In genomic region chr12:4322789-4323188, GRCh38 we compare ENCODE assay signal across 14 cellular contexts. TPM values are rescaled to one million over a fixed set of nuclear protein-coding genes. Genes with fewer than 3 reads are reported as not detected.
DNase-seq lines count a peak whose midpoint lies in the region; ATAC-seq, FAIRE-seq and TF ChIP-seq lines count a peak whose summit lies in the region.
"Had no signal": no experiment of that assay in that cellular context is flagged by ENCODE, and none has a peak within 500 bp of the region (broad histone marks: within the 10 kb centered on the region; RNA-seq: fewer than 3 reads in every experiment).

No MANE protein-coding gene starts in this region.

- H3K36me3 Mint-ChIP-seq in activated naive CD4-positive, alpha-beta T cell treated with anti-CD3 and anti-CD28 coated beads for 36 hours (ENCODE audit: low read depth) = peaks cover 3% of the 10 kb centered on the region
- H3K36me3 Mint-ChIP-seq in stimulated activated effector memory CD8-positive, alpha-beta T cell treated with anti-CD3 and anti-CD28 coated beads, Interleukin-12 subunit alpha, Interleukin-12 subunit beta, amount 100 ng/mL, for 72 hours = peaks cover 11% of the 10 kb centered on the region

- no peaks in the 10 kb centered on the region for H3K36me3 ChIP-seq in PC-9 (ENCODE audit: low read depth)
- no peaks in the 10 kb centered on the region for H3K36me3 ChIP-seq in endothelial cell of umbilical vein (ENCODE audit: control insufficient read depth in 2 of 2, extremely low read depth in 1 of 2, insufficient read depth in 2 of 2, low read length in 2 of 2)

- H2AFZ ChIP-seq in PC-9 (no peak overlapping the region), endothelial cell of umbilical vein (ENCODE audit: low read depth, low read length) (no peak overlapping the region)

- H3K27me3 Mint-ChIP-seq in activated naive CD4-positive, alpha-beta T cell treated with anti-CD3 and anti-CD28 coated beads for 36 hours (ENCODE audit: low read depth) = no peaks in the 10 kb centered on the region
- H3K27me3 Mint-ChIP-seq: activated CD4-positive, alpha-beta T cell treated with anti-CD3 and anti-CD28 coated beads for 36 hours had no signal

- H3K4me3 ChIP-seq in PC-9 = no peak overlapping the region
- peak overlapping the region in 1 of 3 experiments; percentile 97 for H3K4me3 ChIP-seq in endothelial cell of umbilical vein (replicated peaks in 1 of 3; ENCODE audit: insufficient read depth in 1 of 3, low read depth in 1 of 3, low read length in 3 of 3)

- peaks cover 6% of the 10 kb centered on the region for H3F3A ChIP-seq in PC-9 (ENCODE audit: insufficient read depth, low read depth)

- no peaks in the 10 kb centered on the region for H3K9me1 ChIP-seq in endothelial cell of umbilical vein (replicated peaks; ENCODE audit: control insufficient read depth, extremely low read depth, insufficient read depth, low read length)

- H3K9ac ChIP-seq in endothelial cell of umbilical vein (replicated peaks; ENCODE audit: extremely low read depth, insufficient read depth, low read length) = no peak overlapping the region

- DNase-seq in activated naive CD4-positive, alpha-beta T cell treated with anti-CD3 and anti-CD28 coated beads for 36 hours = no peak
- no peak for DNase-seq in activated naive CD4-positive, alpha-beta T cell treated with anti-CD3 and anti-CD28 coated beads, Interleukin-2, amount 50 U/mL, for 16 hours
- DNase-seq in PC-9 (no peak), endothelial cell of umbilical vein (ENCODE audit: low read depth, low spot score) (no peak), H4 (ENCODE audit: low spot score) (no peak), NCI-H2107 (lab: John Stamatoyannopoulos, UW) (no peak)
- DNase-seq in stimulated activated effector memory CD8-positive, alpha-beta T cell treated with anti-CD3 and anti-CD28 coated beads, Interleukin-12 subunit alpha, Interleukin-12 subunit beta, amount 100 ng/mL, for 72 hours (ENCODE audit: low spot score in 2 of 2) = no peak
- DNase-seq in stimulated activated CD4-positive, alpha-beta T cell treated with anti-CD3 and anti-CD28 coated beads, Interleukin-12 subunit alpha, Interleukin-12 subunit beta, amount 100 ng/mL, for 4 hours = no peak
- DNase-seq: activated CD4-positive, alpha-beta T cell treated with anti-CD3 and anti-CD28 coated beads for 36 hours; NCI-H1105 treated with DMSO at 0.1 percent for 48 hours had no signal

- intact Hi-C loops in activated naive CD4-positive, alpha-beta T cell treated with anti-CD3 and anti-CD28 coated beads for 36 hours (cut with micrococcal nuclease) = no loop called here
- intact Hi-C loops in PC-9 (cut with micrococcal nuclease; ENCODE audit: unreplicated experiment) = loop anchor here (10.0 kb wide), 1 partner anchor 1952 kb away; no protein-coding TSS in a partner anchor
- intact Hi-C loops in endothelial cell of umbilical vein (cut with micrococcal nuclease) = loop anchor here (5.0 kb wide), 1 partner anchor 215 kb away; the partner anchor contains the start of gene RAD51AP1

- H3K4me2 ChIP-seq in PC-9 = peak overlapping the region; percentile 96; the same call in 1 of the 2 replicates
- peak overlapping the region; percentile 95 for H3K4me2 ChIP-seq in endothelial cell of umbilical vein (ENCODE audit: insufficient read depth, low read length)

- peak overlapping the region; percentile 83 for H3K4me3 Mint-ChIP-seq in activated naive CD4-positive, alpha-beta T cell treated with anti-CD3 and anti-CD28 coated beads for 36 hours
- peak overlapping the region; percentile 96 for H3K4me3 Mint-ChIP-seq in stimulated activated effector memory CD8-positive, alpha-beta T cell treated with anti-CD3 and anti-CD28 coated beads, Interleukin-12 subunit alpha, Interleukin-12 subunit beta, amount 100 ng/mL, for 72 hours

- H3K4me1 ChIP-seq in PC-9 (replicated peaks; ENCODE audit: insufficient read depth) (peaks cover 12% of the 10 kb centered on the region), endothelial cell of umbilical vein (ENCODE audit: control insufficient read depth, extremely low read depth, insufficient read depth, low read length) (peaks cover 12% of the 10 kb centered on the region)

- no peaks in the 10 kb centered on the region for H3K27me3 ChIP-seq in PC-9 (ENCODE audit: insufficient read depth, low read depth)
- peaks cover 0 to 2% of the 10 kb centered on the region in 2 experiments for H3K27me3 ChIP-seq in endothelial cell of umbilical vein (ENCODE audit: control insufficient read depth in 2 of 2, insufficient read depth in 2 of 2, low read length in 2 of 2)

- no peaks in the 10 kb centered on the region for H3K9me2 ChIP-seq in PC-9 (ENCODE audit: insufficient read depth)

- 0 out of 2 replicates have a peak, but pooled peaks cover 7% of the 10 kb centered on the region for H4K20me1 ChIP-seq in PC-9 (ENCODE audit: insufficient read depth)
- no peaks in the 10 kb centered on the region for H4K20me1 ChIP-seq in endothelial cell of umbilical vein (replicated peaks; ENCODE audit: control insufficient read depth, extremely low read depth, insufficient read depth, low read length)

- ATAC-seq in stimulated activated effector memory CD8-positive, alpha-beta T cell treated with anti-CD3 and anti-CD28 coated beads, Interleukin-12 subunit alpha, Interleukin-12 subunit beta, amount 100 ng/mL, for 72 hours = no peak
- ATAC-seq: activated CD4-positive, alpha-beta T cell treated with anti-CD3 and anti-CD28 coated beads for 36 hours had no signal

- POLR2A ChIA-PET in PC-9 (lab: Charles Lee; ENCODE audit: unreplicated experiment) (interaction anchor here (0.6 kb wide), 1 partner anchor 473 kb away, joined by 7 read pairs; no protein-coding TSS in a partner anchor), endothelial cell of umbilical vein (lab: Charles Lee) (no interaction called here)

- no peak for TF ChIP-seq CTCF in PC-9 (conservative IDR thresholded peaks at IDR 0.05)
- no peak for TF ChIP-seq CTCF in endothelial cell of umbilical vein (IDR thresholded peaks at IDR 0.05; ENCODE audit: extremely low read depth in 1 of 2, insufficient read depth in 1 of 2, low read depth in 1 of 2, low read length in 2 of 2)

- no peak for FAIRE-seq in endothelial cell of umbilical vein (lab: Jason Lieb, UNC)
- FAIRE-seq: GM12892, RCC 7860 had no signal

- CTCF ChIA-PET in activated naive CD4-positive, alpha-beta T cell treated with anti-CD3 and anti-CD28 coated beads for 36 hours (lab: Charles Lee) = interaction anchor here (1.1 kb wide), 2 partner anchors 46 to 215 kb away, joined by 3 read pairs; no protein-coding TSS in a partner anchor
- CTCF ChIA-PET in PC-9 (lab: Charles Lee) (interaction anchor here (0.6 kb wide), 1 partner anchor 321 kb away, joined by 4 read pairs; no protein-coding TSS in a partner anchor), endothelial cell of umbilical vein (lab: Charles Lee) (interaction anchor here (3.1 kb wide), 1 partner anchor 46 kb away, joined by 11 read pairs; no protein-coding TSS in a partner anchor)

- no peaks in the 10 kb centered on the region for H3K9me3 Mint-ChIP-seq in activated naive CD4-positive, alpha-beta T cell treated with anti-CD3 and anti-CD28 coated beads for 36 hours
- H3K9me3 Mint-ChIP-seq in stimulated activated effector memory CD8-positive, alpha-beta T cell treated with anti-CD3 and anti-CD28 coated beads, Interleukin-12 subunit alpha, Interleukin-12 subunit beta, amount 100 ng/mL, for 72 hours = no peaks in the 10 kb centered on the region

- no peak overlapping the region for H3K27ac Mint-ChIP-seq in activated naive CD4-positive, alpha-beta T cell treated with anti-CD3 and anti-CD28 coated beads for 36 hours
- H3K27ac Mint-ChIP-seq in stimulated activated effector memory CD8-positive, alpha-beta T cell treated with anti-CD3 and anti-CD28 coated beads, Interleukin-12 subunit alpha, Interleukin-12 subunit beta, amount 100 ng/mL, for 72 hours = no peak overlapping the region
- H3K27ac Mint-ChIP-seq: activated CD4-positive, alpha-beta T cell treated with anti-CD3 and anti-CD28 coated beads for 36 hours had no signal

- H3K9me3 ChIP-seq in PC-9 (ENCODE audit: insufficient read depth, low read depth) (no peaks in the 10 kb centered on the region), endothelial cell of umbilical vein (replicated peaks; ENCODE audit: control insufficient read depth, insufficient read depth, low read length) (no peaks in the 10 kb centered on the region)

- H3K4me1 Mint-ChIP-seq in activated naive CD4-positive, alpha-beta T cell treated with anti-CD3 and anti-CD28 coated beads for 36 hours (ENCODE audit: low read depth) = peaks cover 35% of the 10 kb centered on the region
- H3K4me1 Mint-ChIP-seq in stimulated activated effector memory CD8-positive, alpha-beta T cell treated with anti-CD3 and anti-CD28 coated beads, Interleukin-12 subunit alpha, Interleukin-12 subunit beta, amount 100 ng/mL, for 72 hours = peaks cover 37% of the 10 kb centered on the region

- H3K27ac ChIP-seq in PC-9 (no peak overlapping the region), endothelial cell of umbilical vein (ENCODE audit: insufficient read depth, low read depth, low read length) (no peak overlapping the region)

- TF ChIP-seq POLR2A in endothelial cell of umbilical vein (IDR thresholded peaks at IDR 0.05; ENCODE audit: low read depth, low read length) = no peak

- H3K79me2 ChIP-seq in PC-9 (ENCODE audit: low read depth) = peaks cover 15% of the 10 kb centered on the region
- peaks cover 42% of the 10 kb centered on the region for H3K79me2 ChIP-seq in endothelial cell of umbilical vein (ENCODE audit: control insufficient read depth, insufficient read depth, low read length)

- dilution Hi-C loops in endothelial cell of umbilical vein (cut with MboI; ENCODE audit: extremely low pct_ligation_motif_present, low sequenced_read_pairs) = no loop called here

- BruUV-seq in PC-9 (replicated peaks; lab: Mats Ljungman, UMichigan) (no TSS peak), endothelial cell of umbilical vein (replicated peaks; lab: Mats Ljungman, UMichigan) (no TSS peak)

RNA-seq across cellular contexts. Expression of gene TIGAR, which starts 1.8 kb away (rescaled TPM):
- 10 to 100 TPM; 10.3 to 12.8 TPM for total RNA-seq in activated naive CD4-positive, alpha-beta T cell treated with anti-CD3 and anti-CD28 coated beads for 36 hours
- total RNA-seq in PC-9 (2021) = 9.0 and 13.2 TPM in 2 replicates
- 31.2 and 36.3 TPM in 2 replicates for total RNA-seq in endothelial cell of umbilical vein
- polyA plus RNA-seq in endothelial cell of umbilical vein = 4.3 and 5.6 TPM in 2 replicates
- 10.1 and 11.9 TPM in 2 replicates for polyA plus RNA-seq in endothelial cell of umbilical vein (2011; cell fraction: cytosol; rRNA removed)
- 5.3 and 9.6 TPM in 2 replicates for polyA plus RNA-seq in endothelial cell of umbilical vein (2011; cell fraction: nucleus; rRNA removed)
- polyA plus RNA-seq in endothelial cell of umbilical vein (2012) = 34.3 and 38.7 TPM in 2 replicates
- polyA minus RNA-seq in endothelial cell of umbilical vein = 3.6 and 3.8 TPM in 2 replicates
- polyA minus RNA-seq in endothelial cell of umbilical vein (2011; cell fraction: cytosol; rRNA and poly(A)+ RNA removed) = 4.6 TPM
- 2.6 and 3.1 TPM in 2 replicates for polyA minus RNA-seq in endothelial cell of umbilical vein (2011; cell fraction: nucleus; rRNA and poly(A)+ RNA removed)
- 8.0 and 15.4 TPM in 2 replicates for total RNA-seq in H4 (2014; rRNA removed; shearing (Covaris generic))

RNA-seq across cellular contexts. Expression of gene CCND2, which starts 49.2 kb away (rescaled TPM):
- total RNA-seq in activated naive CD4-positive, alpha-beta T cell treated with anti-CD3 and anti-CD28 coated beads for 36 hours = 100 to 1,000 TPM; 486 to 497 TPM
- total RNA-seq in PC-9 (2021) = 0.09 TPM in 1 of 2 replicates, not detected in the other
- total RNA-seq in endothelial cell of umbilical vein = 3.4 and 5.7 TPM in 2 replicates
- 0.68 and 0.96 TPM in 2 replicates for polyA plus RNA-seq in endothelial cell of umbilical vein
- 0.75 and 0.80 TPM in 2 replicates for polyA plus RNA-seq in endothelial cell of umbilical vein (2011; cell fraction: cytosol; rRNA removed)
- polyA plus RNA-seq in endothelial cell of umbilical vein (2011; cell fraction: nucleus; rRNA removed) = 1.1 TPM in 2 replicates
- polyA plus RNA-seq in endothelial cell of umbilical vein (2012) = 1.0 and 2.2 TPM in 2 replicates
- 4.0 and 8.3 TPM in 2 replicates for polyA minus RNA-seq in endothelial cell of umbilical vein
- polyA minus RNA-seq in endothelial cell of umbilical vein (2011; cell fraction: cytosol; rRNA and poly(A)+ RNA removed) = not detected
- polyA minus RNA-seq in endothelial cell of umbilical vein (2011; cell fraction: nucleus; rRNA and poly(A)+ RNA removed) = 1.2 TPM in 2 replicates
- total RNA-seq in H4 (2014; rRNA removed; shearing (Covaris generic)) = 92.1 and 98.0 TPM in 2 replicates

RNA-seq across cellular contexts. Expression of gene FGF23, which starts 56.7 kb away (rescaled TPM):
- not detected for total RNA-seq in activated naive CD4-positive, alpha-beta T cell treated with anti-CD3 and anti-CD28 coated beads for 36 hours
- total RNA-seq in PC-9 (2021) (not detected in 2 replicates), endothelial cell of umbilical vein (not detected in 2 replicates)
- polyA plus RNA-seq in endothelial cell of umbilical vein = not detected in 2 replicates
- polyA plus RNA-seq in endothelial cell of umbilical vein (2011; cell fraction: cytosol; rRNA removed) = not detected in 2 replicates
- not detected in 2 replicates for polyA plus RNA-seq in endothelial cell of umbilical vein (2011; cell fraction: nucleus; rRNA removed)
- not detected in 2 replicates for polyA plus RNA-seq in endothelial cell of umbilical vein (2012)
- not detected in 2 replicates for polyA minus RNA-seq in endothelial cell of umbilical vein
- not detected for polyA minus RNA-seq in endothelial cell of umbilical vein (2011; cell fraction: cytosol; rRNA and poly(A)+ RNA removed)
- not detected in 2 replicates for polyA minus RNA-seq in endothelial cell of umbilical vein (2011; cell fraction: nucleus; rRNA and poly(A)+ RNA removed)
- not detected in 2 replicates for total RNA-seq in H4 (2014; rRNA removed; shearing (Covaris generic))
- total RNA-seq: activated CD4-positive, alpha-beta T cell treated with anti-CD3 and anti-CD28 coated beads for 36 hours; fibroblast of lung had no signal
- polyA plus RNA-seq: BJ, fibroblast of lung had no signal

Comparison
In these comparisons a context has a peak if more than half of its experiments do, and no peak if none do; other contexts are left out.
1. RNA of gene CCND2, which starts 49.2 kb away (total RNA-seq): 486 to 497 TPM in activated naive CD4-positive, alpha-beta T cell treated with anti-CD3 and anti-CD28 coated beads for 36 hours and 92.1 to 98.0 TPM in H4; 3.4 to 5.7 TPM in endothelial cell of umbilical vein and 0.09 TPM in PC-9; every median in the first group is over 10 times any median in the second.